In the genomic region with DNA sequence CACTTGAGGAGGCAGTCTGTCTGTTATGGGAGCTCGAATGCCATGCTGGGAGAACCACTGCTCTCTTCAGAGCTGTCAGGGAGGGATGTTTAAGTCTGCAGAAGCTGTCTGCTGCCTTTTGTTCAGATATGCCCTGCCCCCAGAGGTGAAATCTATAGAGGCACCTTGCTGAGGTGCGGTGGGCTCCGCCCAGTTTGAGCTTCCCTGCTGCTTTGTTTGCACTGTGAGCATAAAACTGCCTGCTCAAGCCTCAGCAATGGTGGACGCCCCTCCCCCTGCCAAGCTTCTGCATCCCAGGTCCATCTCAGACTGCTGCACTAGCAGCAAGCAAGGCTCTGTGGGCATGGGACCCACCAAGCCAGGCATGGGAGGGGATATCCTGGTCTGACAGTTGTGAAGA, we compare ENCODE assay signal across 22 cellular contexts.
DNase-seq lines count a peak whose midpoint lies in the region; ATAC-seq and TF ChIP-seq lines count a peak whose summit lies in the region.
"Had no signal": no experiment of that assay in that cellular context is flagged by ENCODE, and none has a peak within 500 bp of the region (broad histone marks: within the 10 kb centered on the region; RNA-seq: fewer than 3 reads in every experiment).

No MANE protein-coding gene starts in this region.

- H3K27me3 ChIP-seq in GM23338 (ENCODE audit: insufficient read depth) (no peaks in the 10 kb centered on the region), colonic mucosa (no peaks in the 10 kb centered on the region), MM.1S (replicated peaks; ENCODE audit: insufficient read depth, low read length) (no peaks in the 10 kb centered on the region), psoas muscle (ENCODE audit: insufficient read depth in 3 of 3, low read length in 2 of 3) (peaks cover 0 to 3% (median 0%) of the 10 kb centered on the region in 3 donors)
- H3K27me3 ChIP-seq: MG63 had no signal

- no peak overlapping the region for H3K4me3 ChIP-seq in GM23338
- no peak overlapping the region for H3K4me3 ChIP-seq in colonic mucosa
- no peak overlapping the region for H3K4me3 ChIP-seq in MM.1S (ENCODE audit: low read length)
- H3K4me3 ChIP-seq in psoas muscle = no peak overlapping the region
- H3K4me3 ChIP-seq: body of pancreas, lung, MG63, prostate gland had no signal

- H3K36me3 Mint-ChIP-seq in GM23338 (ENCODE audit: low read depth) = no peaks in the 10 kb centered on the region
- no peaks in the 10 kb centered on the region for H3K36me3 Mint-ChIP-seq in effector memory CD8-positive, alpha-beta T cell (ENCODE audit: insufficient read depth)

- no peak overlapping the region for H3K27ac Mint-ChIP-seq in GM23338
- no peak overlapping the region for H3K27ac Mint-ChIP-seq in effector memory CD8-positive, alpha-beta T cell
- H3K27ac Mint-ChIP-seq: T-helper 1 cell treated with Interleukin-12 subunit alpha and Interleukin-12 subunit beta and Interleukin-4 antibody, amounts not matched to agents 30 μg/mL and 1 μg/mL, for 36 hours had no signal

- H3K79me2 ChIP-seq in GM23338 (replicated peaks; ENCODE audit: insufficient read depth) (no peaks in the 10 kb centered on the region), MM.1S (ENCODE audit: low read length) (no peaks in the 10 kb centered on the region)

- H3K36me3 ChIP-seq in GM23338 (ENCODE audit: insufficient read depth) = no peaks in the 10 kb centered on the region
- no peaks in the 10 kb centered on the region for H3K36me3 ChIP-seq in colonic mucosa
- no peaks in the 10 kb centered on the region for H3K36me3 ChIP-seq in MM.1S (replicated peaks; ENCODE audit: insufficient read depth, low read length)
- no peaks in the 10 kb centered on the region for H3K36me3 ChIP-seq in psoas muscle (ENCODE audit: insufficient read depth in 1 of 2, low read depth in 1 of 2)
- H3K36me3 ChIP-seq: MG63, prostate gland, WERI-Rb-1 had no signal

- H3K4me1 ChIP-seq in GM23338 (ENCODE audit: insufficient read depth) = no peaks in the 10 kb centered on the region
- no peaks in the 10 kb centered on the region for H3K4me1 ChIP-seq in colonic mucosa
- no peaks in the 10 kb centered on the region for H3K4me1 ChIP-seq in MM.1S (ENCODE audit: low read length)
- no peaks in the 10 kb centered on the region for H3K4me1 ChIP-seq in psoas muscle
- H3K4me1 ChIP-seq: body of pancreas, prostate gland had no signal

- no peaks in the 10 kb centered on the region for H3K9me3 ChIP-seq in colonic mucosa
- no peaks in the 10 kb centered on the region for H3K9me3 ChIP-seq in MM.1S (replicated peaks; ENCODE audit: insufficient read depth, low read length)
- H3K9me3 ChIP-seq in psoas muscle = no peaks in the 10 kb centered on the region
- H3K9me3 ChIP-seq: body of pancreas, MG63, prostate gland had no signal

- peaks cover 4% of the 10 kb centered on the region; the same call in 1 of the 2 replicates for H3K9me2 ChIP-seq in GM23338 (ENCODE audit: insufficient read depth)
- no peaks in the 10 kb centered on the region for H3K9me2 ChIP-seq in MM.1S (replicated peaks; ENCODE audit: insufficient read depth, low read length)

- H3K27ac ChIP-seq in GM23338 (ENCODE audit: low read depth) (no peak overlapping the region), colonic mucosa (no peak overlapping the region), MM.1S (ENCODE audit: low read length) (no peak overlapping the region), psoas muscle (no peak overlapping the region)
- H3K27ac ChIP-seq: body of pancreas, C4-2B, prostate gland, WERI-Rb-1 had no signal

- no peak for TF ChIP-seq CTCF in GM23338 (conservative IDR thresholded peaks at IDR 0.05; ENCODE audit: low read depth in 2 of 2)
- no peak for TF ChIP-seq CTCF in colonic mucosa (IDR thresholded peaks at IDR 0.05)
- TF ChIP-seq CTCF in MM.1S (IDR thresholded peaks at IDR 0.05; ENCODE audit: low read length) = no peak
- no peak for TF ChIP-seq CTCF in psoas muscle (IDR thresholded peaks at IDR 0.05)

- H3K4me1 Mint-ChIP-seq in GM23338 = peaks cover 4% of the 10 kb centered on the region; the same call in 2 of the 3 replicates
- no peaks in the 10 kb centered on the region for H3K4me1 Mint-ChIP-seq in effector memory CD8-positive, alpha-beta T cell (ENCODE audit: low read depth in 2 of 2)

- H3K27me3 Mint-ChIP-seq in GM23338 (ENCODE audit: insufficient read depth, low read depth, poor library complexity) = peaks cover 3% of the 10 kb centered on the region
- no peaks in the 10 kb centered on the region for H3K27me3 Mint-ChIP-seq in effector memory CD8-positive, alpha-beta T cell

- no peaks in the 10 kb centered on the region for H3F3A ChIP-seq in GM23338 (replicated peaks; ENCODE audit: low read depth)
- no peaks in the 10 kb centered on the region for H3F3A ChIP-seq in MM.1S (ENCODE audit: insufficient read depth, low read length)

- ATAC-seq in GM23338 (peak; percentile 63), psoas muscle (no peak), GM18861 (IDR thresholded peaks at IDR 0.05; ENCODE audit: unreplicated experiment) (no peak)
- ATAC-seq in effector memory CD8-positive, alpha-beta T cell (replicated peaks) = no peak
- ATAC-seq: body of pancreas, esophagus mucosa had no signal

- 63 to 66% (median 65%) methylated on average over 4 of the region's 4 CpGs for WGBS in psoas muscle, 3 donors

- intact Hi-C loops in colonic mucosa (cut with DNase I) (no loop called here), psoas muscle (cut with DNase I) (no loop called here)

- H3K4me2 ChIP-seq in GM23338 (no peak overlapping the region), MM.1S (ENCODE audit: low read depth, low read length) (no peak overlapping the region)

- DNase-seq in COLO668 (lab: John Stamatoyannopoulos, UW; ENCODE audit: unreplicated experiment) (peak; percentile 74), GM23338 (ENCODE audit: low spot score) (peak; percentile 20), NCI-H345 (lab: John Stamatoyannopoulos, UW) (peak; percentile 80), colonic mucosa (peak; percentile 27), MM.1S (no peak), psoas muscle (no peak)
- no peak for DNase-seq in effector memory CD8-positive, alpha-beta T cell
- DNase-seq: activated CD4-positive, alpha-beta T cell treated with anti-CD3 and anti-CD28 coated beads, Interleukin-2, amount 50 U/mL, for 4 hours; activated effector memory CD4-positive, alpha-beta T cell treated with Interleukin-2 at 50 U/mL for 16 hours; body of pancreas; effector CD4-positive, alpha-beta T cell; hypothalamus; MG63; NCI-H1694 treated with DMSO at 0.1 percent for 48 hours; NK-92 treated with Interleukin-12 subunit alpha and Interleukin-12 subunit beta, amount 100 ng/mL, for 24 hours; WERI-Rb-1 had no signal

- H4K20me1 ChIP-seq in GM23338 (replicated peaks; ENCODE audit: insufficient read depth) (no peaks in the 10 kb centered on the region), MM.1S (ENCODE audit: insufficient read depth, low read length) (no peaks in the 10 kb centered on the region)

- H3K4me3 Mint-ChIP-seq in GM23338 = no peak overlapping the region
- no peak overlapping the region for H3K4me3 Mint-ChIP-seq in effector memory CD8-positive, alpha-beta T cell
- H3K4me3 Mint-ChIP-seq: T-helper 1 cell treated with Interleukin-12 subunit alpha and Interleukin-12 subunit beta and Interleukin-4 antibody, amounts not matched to agents 30 μg/mL and 1 μg/mL, for 36 hours had no signal

- H3K9ac ChIP-seq in colonic mucosa (ENCODE audit: low read depth in 2 of 2, low read length in 2 of 2) (no peak overlapping the region), MM.1S (ENCODE audit: low read length) (no peak overlapping the region)

- H3K9me3 Mint-ChIP-seq in GM23338 = peaks cover 3% of the 10 kb centered on the region; the same call in 1 of the 3 replicates
- H3K9me3 Mint-ChIP-seq in effector memory CD8-positive, alpha-beta T cell = peaks cover 4 to 18% of the 10 kb centered on the region in 2 donors
- H3K9me3 Mint-ChIP-seq: T-helper 1 cell treated with Interleukin-12 subunit alpha and Interleukin-12 subunit beta and Interleukin-4 antibody, amounts not matched to agents 30 μg/mL and 1 μg/mL, for 36 hours had no signal

- H2AFZ ChIP-seq in GM23338 (0 out of 2 replicates have a peak overlapping the region, but pooled peaks have one; percentile 63), MM.1S (ENCODE audit: low read length) (no peak overlapping the region)

TF ChIP-seq in GM23338, 12 proteins besides CTCF, POLR2A, EP300 and RAD21 (continues in another document):
- TF ChIP-seq, protein P1, sequence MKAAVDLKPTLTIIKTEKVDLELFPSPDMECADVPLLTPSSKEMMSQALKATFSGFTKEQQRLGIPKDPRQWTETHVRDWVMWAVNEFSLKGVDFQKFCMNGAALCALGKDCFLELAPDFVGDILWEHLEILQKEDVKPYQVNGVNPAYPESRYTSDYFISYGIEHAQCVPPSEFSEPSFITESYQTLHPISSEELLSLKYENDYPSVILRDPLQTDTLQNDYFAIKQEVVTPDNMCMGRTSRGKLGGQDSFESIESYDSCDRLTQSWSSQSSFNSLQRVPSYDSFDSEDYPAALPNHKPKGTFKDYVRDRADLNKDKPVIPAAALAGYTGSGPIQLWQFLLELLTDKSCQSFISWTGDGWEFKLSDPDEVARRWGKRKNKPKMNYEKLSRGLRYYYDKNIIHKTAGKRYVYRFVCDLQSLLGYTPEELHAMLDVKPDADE (IDR thresholded peaks at IDR 0.05) = no peak

Comparison
In these comparisons a context has a peak if more than half of its experiments do, and no peak if none do; other contexts are left out.
1. DNase-seq: peak in COLO668 (single experiment), GM23338 (single experiment), NCI-H345 (single experiment) and colonic mucosa (single experiment); none in MM.1S (single experiment), psoas muscle (0 of 2) and effector memory CD8-positive, alpha-beta T cell (0 of 3).